In genomic region chr17:6657633-6658287, GRCh38 we compare ENCODE assay signal across 11 cellular contexts. TPM values are rescaled to one million over a fixed set of nuclear protein-coding genes. Genes with fewer than 3 reads are reported as not detected.
DNase-seq lines count a peak whose midpoint lies in the region; ATAC-seq and TF ChIP-seq lines count a peak whose summit lies in the region.
"Had no signal": no experiment of that assay in that cellular context is flagged by ENCODE, and none has a peak within 500 bp of the region (broad histone marks: within the 10 kb centered on the region; RNA-seq: fewer than 3 reads in every experiment).

No MANE protein-coding gene starts in this region.

- 0 out of 2 replicates have a peak, but pooled peaks cover 11% of the 10 kb centered on the region for H3F3A ChIP-seq in GM23338 (replicated peaks; ENCODE audit: low read depth)

- H3K36me3 Mint-ChIP-seq in GM23338 (ENCODE audit: low read depth), result no peaks in the 10 kb centered on the region
- no peaks in the 10 kb centered on the region for H3K36me3 Mint-ChIP-seq in activated naive CD4-positive, alpha-beta T cell treated with anti-CD3 and anti-CD28 coated beads, Interleukin-2, amount 50 U/mL, for 72 hours

- H2BK5ac ChIP-seq in mesendoderm (ENCODE audit: low read length), result no peak overlapping the region

- no peak overlapping the region for H3K9ac ChIP-seq in BLaER1 treated with 17β-estradiol and CSF1 and Interleukin-3, amounts not matched to agents 10 nM and 100 nM
- peak overlapping the region; percentile 47 for H3K9ac ChIP-seq in mesendoderm (ENCODE audit: low read length)

- H2BK120ac ChIP-seq in mesendoderm (ENCODE audit: low read depth, low read length), result no peak overlapping the region

- H3K27ac Mint-ChIP-seq in GM23338, result peak overlapping the region; percentile 27; the same call in 1 of the 2 replicates
- H3K27ac Mint-ChIP-seq in activated naive CD4-positive, alpha-beta T cell treated with anti-CD3 and anti-CD28 coated beads, Interleukin-2, amount 50 U/mL, for 72 hours, result peak overlapping the region; percentile 80 to 89

- H3K18ac ChIP-seq in mesendoderm (ENCODE audit: low read length), result no peak overlapping the region

- H3K27me3 Mint-ChIP-seq in GM23338 (ENCODE audit: insufficient read depth, low read depth, poor library complexity), result peaks cover 44% of the 10 kb centered on the region

- peak overlapping the region; percentile 70 for H3K56ac ChIP-seq in mesendoderm (ENCODE audit: low read length)

- no peak overlapping the region for H4K8ac ChIP-seq in mesendoderm (ENCODE audit: low read depth, low read length)

- no peak overlapping the region for H4K5ac ChIP-seq in mesendoderm (ENCODE audit: low read length)

- no peaks in the 10 kb centered on the region for H3K36me3 ChIP-seq in BLaER1 treated with 17β-estradiol and CSF1 and Interleukin-3, amounts not matched to agents 10 nM and 100 nM
- H3K36me3 ChIP-seq in GM23338 (ENCODE audit: insufficient read depth) (no peaks in the 10 kb centered on the region), mesendoderm (ENCODE audit: control insufficient read depth, insufficient read depth, low read length) (no peaks in the 10 kb centered on the region)

- no peak overlapping the region for H2AK5ac ChIP-seq in mesendoderm (ENCODE audit: low read length)

- H3K23ac ChIP-seq in mesendoderm (ENCODE audit: low read length), result no peak overlapping the region

- ATAC-seq in GM23338 (no peak), GM19324 (IDR thresholded peaks at IDR 0.05; ENCODE audit: low FRiP score, unreplicated experiment) (no peak), GM18867 (IDR thresholded peaks at IDR 0.05; ENCODE audit: unreplicated experiment) (no peak), GM21825 (IDR thresholded peaks at IDR 0.05; ENCODE audit: unreplicated experiment) (no peak), HG03442 (IDR thresholded peaks at IDR 0.05; ENCODE audit: unreplicated experiment) (no peak)
- ATAC-seq in activated naive CD4-positive, alpha-beta T cell treated with anti-CD3 and anti-CD28 coated beads, Interleukin-2, amount 50 U/mL, for 72 hours, result peak in 1 of 2 donors; percentile 59

- no peak overlapping the region for H2BK15ac ChIP-seq in mesendoderm (replicated peaks; ENCODE audit: low read depth)

- no peaks in the 10 kb centered on the region; the same call in 1 of the 2 replicates for H3K79me2 ChIP-seq in GM23338 (replicated peaks; ENCODE audit: insufficient read depth)
- no peaks in the 10 kb centered on the region for H3K79me2 ChIP-seq in mesendoderm (ENCODE audit: control insufficient read depth, insufficient read depth, low read length)

- TF ChIP-seq CTCF in GM23338 (conservative IDR thresholded peaks at IDR 0.05; ENCODE audit: low read depth in 2 of 2), result no peak

- H3K79me1 ChIP-seq in mesendoderm (ENCODE audit: low read length), result no peaks in the 10 kb centered on the region

- H3K9me3 ChIP-seq in BLaER1 treated with 17β-estradiol and CSF1 and Interleukin-3, amounts not matched to agents 10 nM and 100 nM (replicated peaks in 1 of 11), result no peaks in the 10 kb centered on the region

- peak overlapping the region; percentile 85 for H3K4me3 Mint-ChIP-seq in GM23338

- no peak overlapping the region for H3K27ac ChIP-seq in BLaER1 treated with 17β-estradiol and CSF1 and Interleukin-3, amounts not matched to agents 10 nM and 100 nM
- no peak overlapping the region for H3K27ac ChIP-seq in GM23338 (ENCODE audit: low read depth)
- H3K27ac ChIP-seq in mesendoderm (ENCODE audit: low read depth, low read length), result no peak overlapping the region
- H3K27ac ChIP-seq: C4-2B had no signal

- no peaks in the 10 kb centered on the region for H3K9me2 ChIP-seq in GM23338 (ENCODE audit: insufficient read depth)

- H3K27me3 ChIP-seq in BLaER1 treated with 17β-estradiol and CSF1 and Interleukin-3, amounts not matched to agents 10 nM and 100 nM, result peaks cover 53 to 64% (median 58%) of the 10 kb centered on the region in 11 experiments
- H3K27me3 ChIP-seq in GM23338 (ENCODE audit: insufficient read depth) (peaks cover 57% of the 10 kb centered on the region), mesendoderm (ENCODE audit: insufficient read depth, low read length, poor library complexity) (peaks cover 5% of the 10 kb centered on the region)

- H2AFZ ChIP-seq in GM23338, result no peak overlapping the region; the same call in 1 of the 2 replicates

- H3K4ac ChIP-seq in mesendoderm (ENCODE audit: low read depth, low read length), result no peak overlapping the region

- peaks cover 31% of the 10 kb centered on the region for H3K4me1 Mint-ChIP-seq in GM23338

- H3K4me2 ChIP-seq in BLaER1 treated with 17β-estradiol and CSF1 and Interleukin-3, amounts not matched to agents 10 nM and 100 nM, result peak overlapping the region; percentile 15 to 61 (median 42); a peak in 18 of 22 replicates
- peak overlapping the region; percentile 91 for H3K4me2 ChIP-seq in GM23338
- H3K4me2 ChIP-seq in mesendoderm (ENCODE audit: low read length), result peak overlapping the region; percentile 34

- peaks cover 46 to 70% (median 59%) of the 10 kb centered on the region in 10 experiments for H3K4me1 ChIP-seq in BLaER1 treated with 17β-estradiol and CSF1 and Interleukin-3, amounts not matched to agents 10 nM and 100 nM
- H3K4me1 ChIP-seq in GM23338 (ENCODE audit: insufficient read depth), result peaks cover 10% of the 10 kb centered on the region
- H3K4me1 ChIP-seq in mesendoderm (ENCODE audit: control insufficient read depth, low read depth, low read length), result peaks cover 3% of the 10 kb centered on the region

- WGBS in mesendoderm (ENCODE audit: extremely low coverage, insufficient coverage, low lambda C conversion rate), result no CpG with 5 or more reads among the region's 18 CpGs

- H4K20me1 ChIP-seq in BLaER1 treated with 17β-estradiol and CSF1 and Interleukin-3, amounts not matched to agents 10 nM and 100 nM, result peaks cover 0 to 19% (median 8%) of the 10 kb centered on the region in 11 experiments; a peak in 10 of 22 replicates
- no peaks in the 10 kb centered on the region for H4K20me1 ChIP-seq in GM23338 (replicated peaks; ENCODE audit: insufficient read depth)

- DNase-seq in GM23338 (ENCODE audit: low spot score), result no peak
- no peak for DNase-seq in activated naive CD4-positive, alpha-beta T cell treated with anti-CD3 and anti-CD28 coated beads, Interleukin-2, amount 50 U/mL, for 72 hours (ENCODE audit: low spot score in 2 of 2)
- DNase-seq in mesendoderm, result no peak
- DNase-seq: kidney glomerular epithelial cell, right cardiac atrium had no signal

- no peaks in the 10 kb centered on the region; the same call in 2 of the 3 replicates for H3K9me3 Mint-ChIP-seq in GM23338
- H3K9me3 Mint-ChIP-seq in activated naive CD4-positive, alpha-beta T cell treated with anti-CD3 and anti-CD28 coated beads, Interleukin-2, amount 50 U/mL, for 72 hours, result no peaks in the 10 kb centered on the region

- H3K4me3 ChIP-seq in BLaER1 treated with 17β-estradiol and CSF1 and Interleukin-3, amounts not matched to agents 10 nM and 100 nM, result no peak overlapping the region
- H3K4me3 ChIP-seq in GM23338, result peak overlapping the region; percentile 67
- H3K4me3 ChIP-seq in mesendoderm (ENCODE audit: low read length), result no peak overlapping the region

TF ChIP-seq in GM23338, 12 proteins besides CTCF, POLR2A, EP300 and RAD21 (continues in another document):
- TF ChIP-seq JUNB (IDR thresholded peaks at IDR 0.05; ENCODE audit: unreplicated experiment) (no peak), CREB1 (CRISPR knock-in tag; IDR thresholded peaks at IDR 0.05; ENCODE audit: low read depth) (no peak)

RNA-seq across cellular contexts. Expression of gene C17orf100, which starts 6.2 kb away (rescaled TPM):
- total RNA-seq in GM23338 (2014; rRNA removed; shearing (Covaris generic)), result 1.7 and 2.7 TPM in 2 replicates
- 3.9 and 4.8 TPM in 2 replicates for polyA plus RNA-seq in GM23338 (2016; fragmentation: Nextera tagmentation; extraction: Ambion mirVana)
- total RNA-seq in activated naive CD4-positive, alpha-beta T cell treated with anti-CD3 and anti-CD28 coated beads, Interleukin-2, amount 50 U/mL, for 72 hours, result 1 to 10 TPM in 1 of 2 donors, under 1 TPM in 1; 0.89 to 2.3 TPM
- polyA plus RNA-seq in mesendoderm (2013, experiment 1 of 2), result 1.5 TPM
- 1.4 TPM for polyA plus RNA-seq in mesendoderm (2013, experiment 2 of 2)

RNA-seq across cellular contexts. Expression of gene MED31, which starts 6.4 kb away (rescaled TPM):
- 5.0 and 5.5 TPM in 2 replicates for total RNA-seq in GM23338 (2014; rRNA removed; shearing (Covaris generic))
- polyA plus RNA-seq in GM23338 (2016; fragmentation: Nextera tagmentation; extraction: Ambion mirVana), result 40.0 and 49.3 TPM in 2 replicates
- 10 to 100 TPM; 19.9 to 25.1 TPM for total RNA-seq in activated naive CD4-positive, alpha-beta T cell treated with anti-CD3 and anti-CD28 coated beads, Interleukin-2, amount 50 U/mL, for 72 hours
- polyA plus RNA-seq in mesendoderm (2013, experiment 1 of 2), result 29.0 TPM
- polyA plus RNA-seq in mesendoderm (2013, experiment 2 of 2), result 26.8 TPM

RNA-seq across cellular contexts. Expression of gene TXNDC17, which starts 16.9 kb away (rescaled TPM):
- 197 and 202 TPM in 2 replicates for total RNA-seq in GM23338 (2014; rRNA removed; shearing (Covaris generic))
- 887 and 915 TPM in 2 replicates for polyA plus RNA-seq in GM23338 (2016; fragmentation: Nextera tagmentation; extraction: Ambion mirVana)
- 100 to 1,000 TPM in 1 of 2 donors, 10 to 100 TPM in 1; 67.7 to 131 TPM for total RNA-seq in activated naive CD4-positive, alpha-beta T cell treated with anti-CD3 and anti-CD28 coated beads, Interleukin-2, amount 50 U/mL, for 72 hours
- polyA plus RNA-seq in mesendoderm (2013, experiment 1 of 2), result 293 TPM
- polyA plus RNA-seq in mesendoderm (2013, experiment 2 of 2), result 286 TPM

RNA-seq across cellular contexts. Expression of gene KIAA0753, which starts 17.2 kb away (rescaled TPM):
- 27.8 and 31.8 TPM in 2 replicates for total RNA-seq in GM23338 (2014; rRNA removed; shearing (Covaris generic))
- 5.9 and 6.0 TPM in 2 replicates for polyA plus RNA-seq in GM23338 (2016; fragmentation: Nextera tagmentation; extraction: Ambion mirVana)
- total RNA-seq in activated naive CD4-positive, alpha-beta T cell treated with anti-CD3 and anti-CD28 coated beads, Interleukin-2, amount 50 U/mL, for 72 hours, result 10 to 100 TPM; 17.4 to 22.3 TPM
- 14.7 TPM for polyA plus RNA-seq in mesendoderm (2013, experiment 1 of 2)
- polyA plus RNA-seq in mesendoderm (2013, experiment 2 of 2), result 13.7 TPM

RNA-seq across cellular contexts. Expression of gene SLC13A5, which starts 55.4 kb away (rescaled TPM):
- total RNA-seq in GM23338 (2014; rRNA removed; shearing (Covaris generic)), result 1.4 and 2.3 TPM in 2 replicates
- 0.38 and 1.2 TPM in 2 replicates for polyA plus RNA-seq in GM23338 (2016; fragmentation: Nextera tagmentation; extraction: Ambion mirVana)
- total RNA-seq in activated naive CD4-positive, alpha-beta T cell treated with anti-CD3 and anti-CD28 coated beads, Interleukin-2, amount 50 U/mL, for 72 hours, result not detected
- polyA plus RNA-seq in mesendoderm (2013, experiment 1 of 2), result 0.35 TPM
- polyA plus RNA-seq in mesendoderm (2013, experiment 2 of 2), result 0.25 TPM
- total RNA-seq: right cardiac atrium had no signal
- polyA plus RNA-seq: right cardiac atrium had no signal

Comparison
In these comparisons a context has a peak if more than half of its experiments do, and no peak if none do; other contexts are left out.
1. H3K4me2 ChIP-seq: peak in every context shown above with its lines; median percentile 91 in GM23338; 42 in BLaER1 treated with 17β-estradiol and CSF1 and Interleukin-3, amounts not matched to agents 10 nM and 100 nM; 34 in mesendoderm.